In genomic region chr2:70886541-70886987, GRCh38 we compare ENCODE assay signal across 20 cellular contexts. TPM values are rescaled to one million over a fixed set of nuclear protein-coding genes. Genes with fewer than 3 reads are reported as not detected.
DNase-seq lines count a peak whose midpoint lies in the region; ATAC-seq, FAIRE-seq and TF ChIP-seq lines count a peak whose summit lies in the region.
"Had no signal": no experiment of that assay in that cellular context is flagged by ENCODE, and none has a peak within 500 bp of the region (broad histone marks: within the 10 kb centered on the region; RNA-seq: fewer than 3 reads in every experiment).

No MANE protein-coding gene starts in this region.

- no peak for FAIRE-seq in A549 (lab: Jason Lieb, UNC)
- FAIRE-seq: HepG2 had no signal

- no peak overlapping the region for H3K4me3 ChIP-seq in A549
- H3K4me3 ChIP-seq: PC-9 had no signal

- no peak for TF ChIP-seq CTCF in A549 (IDR thresholded peaks at IDR 0.05)
- no peak for TF ChIP-seq CTCF in brain (conservative IDR thresholded peaks at IDR 0.05)

- no peak overlapping the region for H3K27ac Mint-ChIP-seq in brain
- peak overlapping the region; percentile 75 to 81 for H3K27ac Mint-ChIP-seq in natural killer cell treated with Interleukin-12 subunit alpha and Interleukin-12 subunit beta and Interleukin-15 and Interleukin-18, amount 100 ng/mL, for 72 hours

- TF ChIP-seq EP300 in A549 (IDR thresholded peaks at IDR 0.05) = no peak

- H3K9me3 Mint-ChIP-seq in brain = peaks cover 2 to 20% (median 14%) of the 10 kb centered on the region in 5 experiments
- no peaks in the 10 kb centered on the region for H3K9me3 Mint-ChIP-seq in natural killer cell treated with Interleukin-12 subunit alpha and Interleukin-12 subunit beta and Interleukin-15 and Interleukin-18, amount 100 ng/mL, for 72 hours

- H3K4me1 ChIP-seq in A549 = peaks cover 11% of the 10 kb centered on the region; the same call in 2 of the 3 replicates
- H3K4me1 ChIP-seq: parathyroid adenoma had no signal

- no peak for TF ChIP-seq RAD21 in A549 (conservative IDR thresholded peaks at IDR 0.05 in 1 of 2, IDR thresholded peaks at IDR 0.05 in 1 of 2)

- no peak overlapping the region for H3K27ac ChIP-seq in A549
- H3K27ac ChIP-seq: parathyroid adenoma, PC-9 had no signal

- peaks cover 100% of the 10 kb centered on the region for H3K27me3 Mint-ChIP-seq in brain
- H3K27me3 Mint-ChIP-seq in natural killer cell treated with Interleukin-12 subunit alpha and Interleukin-12 subunit beta and Interleukin-15 and Interleukin-18, amount 100 ng/mL, for 72 hours = peaks cover 51 to 83% of the 10 kb centered on the region in 2 donors

- POLR2A ChIA-PET in A549 (lab: Yijun Ruan, JAX) = no interaction called here

- H3K36me3 Mint-ChIP-seq in brain = no peaks in the 10 kb centered on the region
- H3K36me3 Mint-ChIP-seq in natural killer cell treated with Interleukin-12 subunit alpha and Interleukin-12 subunit beta and Interleukin-15 and Interleukin-18, amount 100 ng/mL, for 72 hours = peaks cover 31% of the 10 kb centered on the region

- peaks cover 7% of the 10 kb centered on the region; the same call in 1 of the 3 replicates for H3K9me3 ChIP-seq in A549

- TF ChIP-seq POLR2A in A549 (IDR thresholded peaks at IDR 0.05; ENCODE audit: low read length) = peak; percentile 15; the same call in 1 of the 2 replicates

- no peak for ATAC-seq in A549
- no peak for ATAC-seq in natural killer cell treated with Interleukin-12 subunit alpha and Interleukin-12 subunit beta and Interleukin-15 and Interleukin-18, amount 100 ng/mL, for 72 hours
- ATAC-seq in HG03108 (IDR thresholded peaks at IDR 0.05; ENCODE audit: unreplicated experiment) = no peak
- no peak for ATAC-seq in GM21723 (IDR thresholded peaks at IDR 0.05; ENCODE audit: unreplicated experiment)
- no peak for ATAC-seq in GM18520 (IDR thresholded peaks at IDR 0.05; ENCODE audit: unreplicated experiment)

- H3K4me2 ChIP-seq in A549 = peak overlapping the region; percentile 83; the same call in 1 of the 3 replicates
- H3K4me2 ChIP-seq: PC-9 had no signal

- H3K4me1 Mint-ChIP-seq in brain = peaks cover 31% of the 10 kb centered on the region
- H3K4me1 Mint-ChIP-seq in natural killer cell treated with Interleukin-12 subunit alpha and Interleukin-12 subunit beta and Interleukin-15 and Interleukin-18, amount 100 ng/mL, for 72 hours (ENCODE audit: low read depth in 2 of 2) = peaks cover 29 to 38% of the 10 kb centered on the region in 2 donors

- H3K4me3 Mint-ChIP-seq in brain = peak overlapping the region; percentile 80 to 89 (median 85)
- peak overlapping the region; percentile 88 for H3K4me3 Mint-ChIP-seq in natural killer cell treated with Interleukin-12 subunit alpha and Interleukin-12 subunit beta and Interleukin-15 and Interleukin-18, amount 100 ng/mL, for 72 hours

- DNase-seq in NCI-H748 (lab: John Stamatoyannopoulos, UW; ENCODE audit: unreplicated experiment) (peak; percentile 24), NCI-H748 treated with DMSO at 0.1 percent for 48 hours (lab: John Stamatoyannopoulos, UW) (no peak), A549 (ENCODE audit: low read depth in 1 of 2, low spot score in 1 of 2) (no peak)
- DNase-seq in natural killer cell treated with Interleukin-12 subunit alpha and Interleukin-12 subunit beta and Interleukin-15 and Interleukin-18, amount 100 ng/mL, for 72 hours (ENCODE audit: low spot score) = no peak
- DNase-seq: activated CD4-positive, alpha-beta T cell treated with anti-CD3 and anti-CD28 coated beads, Interleukin-2, amount 50 U/mL, for 48 hours; activated naive CD4-positive, alpha-beta T cell treated with anti-CD3 and anti-CD28 coated beads, Interleukin-2, amount 50 U/mL, for 16 hours; effector memory CD4-positive, alpha-beta T cell; kidney glomerular epithelial cell; MG63; NCI-H2029; NCI-H510A; PC-9; trophoblast cell had no signal

- 91% methylated on average over 10 of the region's 10 CpGs for whole genome bisulfite sequencing in A549 (ENCODE audit: missing lambda C conversion rate)

- CTCF ChIA-PET in A549 (lab: Yijun Ruan, JAX) = no interaction called here

TF ChIP-seq in A549, 52 proteins besides CTCF, POLR2A, EP300 and RAD21:
- TF ChIP-seq KDM1A (IDR thresholded peaks at IDR 0.05; ENCODE audit: low read depth) (no peak), GATA3 (IDR thresholded peaks at IDR 0.05; ENCODE audit: borderline replicate concordance) (no peak), MAZ (IDR thresholded peaks at IDR 0.05; ENCODE audit: borderline replicate concordance, low read depth, low read length) (no peak), E2F6 (IDR thresholded peaks at IDR 0.05; ENCODE audit: borderline replicate concordance, low read depth) (no peak)

RNA-seq across cellular contexts. Expression of gene VAX2, which starts 13.8 kb away (rescaled TPM):
- polyA plus RNA-seq in A549 (2011; rRNA removed) = 1.6 and 1.8 TPM in 2 replicates
- polyA plus RNA-seq in A549 (2012; cell fraction: cytosol; rRNA removed) = 2.8 and 4.6 TPM in 2 replicates
- 11.1 and 11.3 TPM in 2 replicates for polyA plus RNA-seq in A549 (2012; cell fraction: nucleus; rRNA removed)
- 2.1 to 3.6 TPM (median 3.3 TPM) in 3 replicates for polyA plus RNA-seq in A549 (2017; fragmentation: RNase III; extraction: RNeasy Plus Mini Kit Qiagen cat#74134 plus additional on column Dnase treatment)
- 0.78 and 0.87 TPM in 2 replicates for polyA minus RNA-seq in A549 (2011; rRNA and poly(A)+ RNA removed)
- polyA plus RNA-seq in brain (ENCODE audit: insufficient read depth, low read depth, low replicate concordance) = 6.8 TPM
- total RNA-seq in natural killer cell treated with Interleukin-12 subunit alpha and Interleukin-12 subunit beta and Interleukin-15 and Interleukin-18, amount 100 ng/mL, for 72 hours = 10 to 100 TPM in 1 of 2 donors, 1 to 10 TPM in 1; 8.4 to 15.8 TPM
- total RNA-seq: PC-9 had no signal

RNA-seq across cellular contexts. Expression of gene ATP6V1B1, which starts 49.1 kb away (rescaled TPM):
- polyA plus RNA-seq in A549 (2011; rRNA removed) = 1.9 and 3.2 TPM in 2 replicates
- 2.1 and 2.2 TPM in 2 replicates for polyA plus RNA-seq in A549 (2012; cell fraction: cytosol; rRNA removed)
- 25.8 and 27.3 TPM in 2 replicates for polyA plus RNA-seq in A549 (2012; cell fraction: nucleus; rRNA removed)
- 2.5 to 2.8 TPM (median 2.7 TPM) in 3 replicates for polyA plus RNA-seq in A549 (2017; fragmentation: RNase III; extraction: RNeasy Plus Mini Kit Qiagen cat#74134 plus additional on column Dnase treatment)
- polyA minus RNA-seq in A549 (2011; rRNA and poly(A)+ RNA removed) = 0.58 and 3.0 TPM in 2 replicates
- 2.4 TPM for polyA plus RNA-seq in brain (ENCODE audit: insufficient read depth, low read depth, low replicate concordance)
- total RNA-seq in natural killer cell treated with Interleukin-12 subunit alpha and Interleukin-12 subunit beta and Interleukin-15 and Interleukin-18, amount 100 ng/mL, for 72 hours = 1 to 10 TPM; 6.5 to 7.2 TPM

RNA-seq across cellular contexts. Expression of gene CD207, which starts 50.9 kb away (rescaled TPM):
- polyA plus RNA-seq in A549 (2011; rRNA removed) (0.05 TPM in 1 of 2 replicates, not detected in the other), A549 (2017; fragmentation: RNase III; extraction: RNeasy Plus Mini Kit Qiagen cat#74134 plus additional on column Dnase treatment) (0.04 TPM in 1 of 3 replicates, not detected in the others), brain (ENCODE audit: insufficient read depth, low read depth, low replicate concordance) (0.39 TPM)
- 0.03 TPM in 1 of 2 replicates, not detected in the other for polyA plus RNA-seq in A549 (2012; cell fraction: cytosol; rRNA removed)
- not detected in 2 replicates for polyA plus RNA-seq in A549 (2012; cell fraction: nucleus; rRNA removed)
- not detected in 2 replicates for polyA minus RNA-seq in A549 (2011; rRNA and poly(A)+ RNA removed)
- total RNA-seq in natural killer cell treated with Interleukin-12 subunit alpha and Interleukin-12 subunit beta and Interleukin-15 and Interleukin-18, amount 100 ng/mL, for 72 hours = 1 to 10 TPM; 1.1 to 1.8 TPM
- total RNA-seq: PC-9, SK-MEL-5 had no signal

Comparison
In these comparisons a context has a peak if more than half of its experiments do, and no peak if none do; other contexts are left out.
1. H3K27ac Mint-ChIP-seq: peak in natural killer cell treated with Interleukin-12 subunit alpha and Interleukin-12 subunit beta and Interleukin-15 and Interleukin-18, amount 100 ng/mL, for 72 hours (2 of 2); none in brain (0 of 5).